Comparison of ENCODE assay signal across 8 cellular contexts in genomic region chr4:55396305-55397023, GRCh38.
A peak's percentile ranks its signal among the peaks of the same experiment; 100 is the strongest.
DNase-seq lines count a peak whose midpoint lies in the region; ATAC-seq and TF ChIP-seq lines count a peak whose summit lies in the region.

No MANE protein-coding gene starts in this region.

- DNase-seq in D341Med (ENCODE audit: low spot score): peak; percentile 74
- DNase-seq in T-helper 9 cell: peak; percentile 16
- DNase-seq in cardiac fibroblast (ENCODE audit: low read depth in 2 of 2): peak; percentile 64 to 70
- DNase-seq in islet precursor cell: peak; percentile 72
- peak; percentile 57 for DNase-seq in stimulated activated CD4-positive, alpha-beta T cell treated with anti-CD3 and anti-CD28 coated beads, Interleukin-15, amount 100 ng/mL, for 24 hours
- DNase-seq in NCI-H187 (lab: John Stamatoyannopoulos, UW): no peak

- H3K4me3 ChIP-seq in cardiac fibroblast (replicated peaks in 1 of 2; ENCODE audit: low read depth in 2 of 2, low read length in 2 of 2): peak overlapping the region; percentile 77 to 88

- TF ChIP-seq CTCF in cardiac fibroblast (IDR thresholded peaks at IDR 0.05; ENCODE audit: low read depth, low read length): no peak

- ATAC-seq in GM19467 (IDR thresholded peaks at IDR 0.05; ENCODE audit: unreplicated experiment): peak; percentile 21
- ATAC-seq in HG03565 (IDR thresholded peaks at IDR 0.05; ENCODE audit: unreplicated experiment): peak; percentile 15

Comparison
In these comparisons a context has a peak if more than half of its experiments do, and no peak if none do; other contexts are left out.
1. DNase-seq: peak in D341Med (single experiment), T-helper 9 cell (single experiment), cardiac fibroblast (2 of 2), islet precursor cell (single experiment) and stimulated activated CD4-positive, alpha-beta T cell treated with anti-CD3 and anti-CD28 coated beads, Interleukin-15, amount 100 ng/mL, for 24 hours (single experiment); none in NCI-H187 (0 of 2).